In genomic region chr13:44420376-44421220, GRCh38 we compare ENCODE assay signal across 14 cellular contexts.
"Had no signal": no experiment of that assay in that cellular context is flagged by ENCODE, and none has a peak within 500 bp of the region (broad histone marks: within the 10 kb centered on the region; RNA-seq: fewer than 3 reads in every experiment).

No MANE protein-coding gene starts in this region.

- H3K9me3 ChIP-seq: left lung, sigmoid colon, thoracic aorta, upper lobe of left lung had no signal

- H3K36me3 Mint-ChIP-seq: activated naive CD4-positive, alpha-beta T cell treated with anti-CD3 and anti-CD28 coated beads, Interleukin-2, amount 50 U/mL, for 72 hours; stimulated activated naive B cell treated with anti-CD40 and anti-IgM and Interleukin-4, amounts not matched to agents 10 μg/mL and 1 μg/mL and 100 μg/mL, for 72 hours had no signal

- H3K36me3 ChIP-seq: left lung, sigmoid colon, thoracic aorta, upper lobe of left lung had no signal

- DNase-seq: activated CD4-positive, alpha-beta T cell treated with anti-CD3 and anti-CD28 coated beads, Interleukin-2, amount 50 U/mL, for 1 hour; activated gamma-delta T cell; foreskin keratinocyte; left lung; sigmoid colon; stimulated activated naive B cell treated with anti-CD40 and anti-IgM and Interleukin-4, amounts not matched to agents 10 μg/mL and 1 μg/mL and 100 μg/mL, for 72 hours; T1000; upper lobe of left lung had no signal

- H3K4me3 Mint-ChIP-seq: stimulated activated naive B cell treated with anti-CD40 and anti-IgM and Interleukin-4, amounts not matched to agents 10 μg/mL and 1 μg/mL and 100 μg/mL, for 72 hours had no signal

- H3K27me3 ChIP-seq: foreskin keratinocyte, hepatocyte, left lung, sigmoid colon, upper lobe of left lung had no signal

- H3K9me3 Mint-ChIP-seq: activated naive CD4-positive, alpha-beta T cell treated with anti-CD3 and anti-CD28 coated beads, Interleukin-2, amount 50 U/mL, for 72 hours had no signal

- ATAC-seq: activated CD4-positive, CD25-positive, alpha-beta regulatory T cell treated with anti-CD3 and anti-CD28 coated beads, Interleukin-2, amount 50 U/mL, for 24 hours; activated naive CD4-positive, alpha-beta T cell treated with anti-CD3 and anti-CD28 coated beads, Interleukin-2, amount 50 U/mL, for 72 hours; foreskin keratinocyte; left lung; stimulated activated naive B cell treated with anti-CD40 and anti-IgM and Interleukin-4, amounts not matched to agents 10 μg/mL and 1 μg/mL and 100 μg/mL, for 72 hours had no signal

- H3K27ac Mint-ChIP-seq: activated naive CD4-positive, alpha-beta T cell treated with anti-CD3 and anti-CD28 coated beads, Interleukin-2, amount 50 U/mL, for 72 hours; stimulated activated naive B cell treated with anti-CD40 and anti-IgM and Interleukin-4, amounts not matched to agents 10 μg/mL and 1 μg/mL and 100 μg/mL, for 72 hours had no signal

- H3K4me1 ChIP-seq: foreskin keratinocyte, left lung, sigmoid colon, upper lobe of left lung had no signal

- FAIRE-seq: keratinocyte had no signal

- H3K4me3 ChIP-seq: hepatocyte, left lung, sigmoid colon, thoracic aorta, upper lobe of left lung had no signal

- H3K27ac ChIP-seq: epithelial cell of prostate, foreskin keratinocyte, hepatocyte, left lung, sigmoid colon, thoracic aorta, upper lobe of left lung had no signal
